19 cellular contexts compared by ENCODE assay signal in genomic region chr2:172821370-172822338, GRCh38.
DNase-seq lines count a peak whose midpoint lies in the region; TF ChIP-seq lines count a peak whose summit lies in the region.
"Had no signal": no experiment of that assay in that cellular context is flagged by ENCODE, and none has a peak within 500 bp of the region (broad histone marks: within the 10 kb centered on the region; RNA-seq: fewer than 3 reads in every experiment).

No MANE protein-coding gene starts in this region.

- no peaks in the 10 kb centered on the region for H3K36me3 ChIP-seq in BLaER1 treated with 17β-estradiol and CSF1 and Interleukin-3, amounts not matched to agents 10 nM and 100 nM
- H3K36me3 ChIP-seq in ascending aorta (no peaks in the 10 kb centered on the region), fibroblast of lung (ENCODE audit: control insufficient read depth, insufficient read depth, low read length) (no peaks in the 10 kb centered on the region), muscle layer of duodenum (ENCODE audit: control insufficient read depth in 1 of 2, insufficient read depth in 2 of 2, low read length in 2 of 2) (no peaks in the 10 kb centered on the region), tibial artery (no peaks in the 10 kb centered on the region)
- H3K36me3 ChIP-seq: cardiac muscle cell had no signal

- H3K4me1 ChIP-seq in BLaER1 treated with 17β-estradiol and CSF1 and Interleukin-3, amounts not matched to agents 10 nM and 100 nM: peaks cover 9 to 18% (median 13%) of the 10 kb centered on the region in 10 experiments
- no peaks in the 10 kb centered on the region for H3K4me1 ChIP-seq in ascending aorta
- no peaks in the 10 kb centered on the region for H3K4me1 ChIP-seq in fibroblast of lung (ENCODE audit: control insufficient read depth, extremely low read depth, insufficient read depth, low read length)
- H3K4me1 ChIP-seq in muscle layer of duodenum (ENCODE audit: control insufficient read depth in 1 of 2, insufficient read depth in 2 of 2, low read length in 2 of 2): no peaks in the 10 kb centered on the region
- H3K4me1 ChIP-seq in tibial artery: peaks cover 0 to 7% (median 4%) of the 10 kb centered on the region in 4 donors
- H3K4me1 ChIP-seq: foreskin keratinocyte had no signal

- DNase-seq in ascending aorta (ENCODE audit: low spot score in 2 of 2) (no peak), fibroblast of lung (ENCODE audit: low read depth in 2 of 2) (peak; percentile 22 to 64), NCI-H345 treated with DMSO at 0.1 percent for 48 hours (lab: John Stamatoyannopoulos, UW; ENCODE audit: unreplicated experiment) (no peak), tibial artery (no peak), COLO829 (ENCODE audit: low spot score) (no peak)
- DNase-seq in activated T-cell treated with anti-CD3 and anti-CD28 coated beads, Interleukin-2, amount 50 U/mL, for 48 hours: no peak
- DNase-seq: activated CD4-positive, alpha-beta memory T cell treated with anti-CD3 and anti-CD28 coated beads, Interleukin-2, amount 10 ng/mL, durations not matched to agents 7 days and 5 days; activated T-cell treated with anti-CD3 and anti-CD28 coated beads, Interleukin-2, amount 50 U/mL, for 24 hours; effector memory CD8-positive, alpha-beta T cell; foreskin keratinocyte; HCEC 1CT; KG1; NCI-H1105 treated with DMSO at 0.1 percent for 48 hours; NCI-H748 treated with DMSO at 0.1 percent for 48 hours; stimulated activated CD4-positive, alpha-beta T cell treated with anti-CD3 and anti-CD28 coated beads, Interleukin-15, amount 100 ng/mL, for 24 hours; stimulated activated naive CD4-positive, alpha-beta T cell treated with Interleukin-2 at 50 U/mL for 16 hours had no signal

- no peaks in the 10 kb centered on the region for H3K9me3 ChIP-seq in BLaER1 treated with 17β-estradiol and CSF1 and Interleukin-3, amounts not matched to agents 10 nM and 100 nM (replicated peaks in 1 of 11)
- no peaks in the 10 kb centered on the region for H3K9me3 ChIP-seq in ascending aorta
- no peaks in the 10 kb centered on the region for H3K9me3 ChIP-seq in fibroblast of lung (ENCODE audit: control insufficient read depth, insufficient read depth, low read depth, low read length)
- H3K9me3 ChIP-seq in muscle layer of duodenum (ENCODE audit: control insufficient read depth in 1 of 2, low read length in 2 of 2): no peaks in the 10 kb centered on the region
- no peaks in the 10 kb centered on the region for H3K9me3 ChIP-seq in tibial artery

- H3K79me2 ChIP-seq in fibroblast of lung (ENCODE audit: control insufficient read depth, insufficient read depth, low read length): no peaks in the 10 kb centered on the region

- H4K20me1 ChIP-seq in BLaER1 treated with 17β-estradiol and CSF1 and Interleukin-3, amounts not matched to agents 10 nM and 100 nM: no peaks in the 10 kb centered on the region
- no peaks in the 10 kb centered on the region for H4K20me1 ChIP-seq in fibroblast of lung (ENCODE audit: control insufficient read depth, extremely low read depth, insufficient read depth, low read length)

- TF ChIP-seq CTCF in ascending aorta (IDR thresholded peaks at IDR 0.05): no peak
- TF ChIP-seq CTCF in fibroblast of lung (conservative IDR thresholded peaks at IDR 0.05 in 1 of 2, IDR thresholded peaks at IDR 0.05 in 1 of 2; ENCODE audit: low read depth in 1 of 2, low read length in 2 of 2): no peak
- no peak for TF ChIP-seq CTCF in tibial artery (IDR thresholded peaks at IDR 0.05)

- no peak overlapping the region for H3K27ac ChIP-seq in BLaER1 treated with 17β-estradiol and CSF1 and Interleukin-3, amounts not matched to agents 10 nM and 100 nM
- H3K27ac ChIP-seq in ascending aorta (peak overlapping the region in 1 of 2 donors; percentile 21), fibroblast of lung (ENCODE audit: insufficient read depth, low read length) (no peak overlapping the region), muscle layer of duodenum (ENCODE audit: low read length) (peak overlapping the region; percentile 35), tibial artery (no peak overlapping the region)
- H3K27ac ChIP-seq: cardiac muscle cell, foreskin keratinocyte had no signal

- H3K9ac ChIP-seq in BLaER1 treated with 17β-estradiol and CSF1 and Interleukin-3, amounts not matched to agents 10 nM and 100 nM: no peak overlapping the region
- H3K9ac ChIP-seq in fibroblast of lung (ENCODE audit: insufficient read depth, low read length): no peak overlapping the region

- H3K4me3 ChIP-seq in BLaER1 treated with 17β-estradiol and CSF1 and Interleukin-3, amounts not matched to agents 10 nM and 100 nM: no peak overlapping the region
- H3K4me3 ChIP-seq in ascending aorta (peak overlapping the region; percentile 7 to 20), fibroblast of lung (replicated peaks in 1 of 4; ENCODE audit: control extremely low read depth in 1 of 4, insufficient read depth in 1 of 4, low read depth in 3 of 4, low read length in 4 of 4) (no peak overlapping the region), muscle layer of duodenum (ENCODE audit: low read depth in 1 of 2, low read length in 2 of 2) (no peak overlapping the region), tibial artery (no peak overlapping the region)
- H3K4me3 ChIP-seq: cardiac muscle cell had no signal

- H3K27me3 ChIP-seq in BLaER1 treated with 17β-estradiol and CSF1 and Interleukin-3, amounts not matched to agents 10 nM and 100 nM: no peaks in the 10 kb centered on the region
- no peaks in the 10 kb centered on the region for H3K27me3 ChIP-seq in ascending aorta
- H3K27me3 ChIP-seq in fibroblast of lung (ENCODE audit: control insufficient read depth, insufficient read depth, low read length): no peaks in the 10 kb centered on the region
- H3K27me3 ChIP-seq in muscle layer of duodenum (ENCODE audit: low read depth, low read length): no peaks in the 10 kb centered on the region
- no peaks in the 10 kb centered on the region for H3K27me3 ChIP-seq in tibial artery
- H3K27me3 ChIP-seq: cardiac muscle cell, foreskin keratinocyte had no signal

- peak overlapping the region; percentile 25 to 73 (median 53) for H3K4me2 ChIP-seq in BLaER1 treated with 17β-estradiol and CSF1 and Interleukin-3, amounts not matched to agents 10 nM and 100 nM
- peak overlapping the region; percentile 48 for H3K4me2 ChIP-seq in fibroblast of lung (ENCODE audit: extremely low read depth, insufficient read depth, low read length)

- intact Hi-C loops in ascending aorta (cut with DNase I) (no loop called here), tibial artery (cut with DNase I; ENCODE audit: low total_unique reads) (no loop called here)

- no peak overlapping the region for H2AFZ ChIP-seq in fibroblast of lung (ENCODE audit: low read length)

Comparison
In these comparisons a context has a peak if more than half of its experiments do, and no peak if none do; other contexts are left out.
1. H3K4me3 ChIP-seq: peak in ascending aorta (2 of 2); none in BLaER1 treated with 17β-estradiol and CSF1 and Interleukin-3, amounts not matched to agents 10 nM and 100 nM (0 of 10), fibroblast of lung (0 of 4), muscle layer of duodenum (0 of 2) and tibial artery (0 of 2).
2. DNase-seq: peak in fibroblast of lung (2 of 2); none in ascending aorta (0 of 2), activated T-cell treated with anti-CD3 and anti-CD28 coated beads, Interleukin-2, amount 50 U/mL, for 48 hours (0 of 2), NCI-H345 treated with DMSO at 0.1 percent for 48 hours (single experiment), tibial artery (0 of 2) and COLO829 (single experiment).